In the genomic region with DNA sequence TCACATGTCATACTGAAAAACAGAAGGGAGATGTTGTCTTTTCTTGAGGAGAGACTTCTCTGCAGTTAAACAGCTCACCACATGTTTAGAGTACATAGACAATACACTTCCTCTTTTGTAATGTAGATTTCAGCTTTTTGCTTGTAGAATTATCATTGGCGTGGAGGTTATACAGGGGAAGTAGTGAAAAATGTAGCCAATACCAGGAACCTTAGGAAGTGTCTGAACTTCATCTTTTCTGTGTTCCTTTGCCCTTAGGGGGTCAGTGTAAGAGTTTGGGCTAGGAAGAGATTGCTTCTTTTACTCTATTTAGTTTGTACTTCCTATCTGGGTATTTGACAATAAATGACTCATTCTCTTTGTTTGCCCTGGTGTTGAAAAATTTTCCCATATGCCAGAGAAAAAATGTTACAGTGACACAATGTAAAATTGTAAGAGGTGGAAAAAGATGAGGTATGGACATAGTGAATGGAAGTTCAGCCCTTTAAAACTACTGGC, we compare ENCODE assay signal across 8 cellular contexts. TPM values are rescaled to one million over a fixed set of nuclear protein-coding genes. Genes with fewer than 3 reads are reported as not detected.
DNase-seq lines count a peak whose midpoint lies in the region; ATAC-seq and TF ChIP-seq lines count a peak whose summit lies in the region.

No MANE protein-coding gene starts in this region.

- H3K27ac ChIP-seq in mammary epithelial cell (ENCODE audit: insufficient read depth, low read depth, low read length) (peak overlapping the region; percentile 65), HL-60 (replicated peaks) (peak overlapping the region; percentile 76), upper lobe of left lung (peak overlapping the region in 1 of 4 donors; percentile 28)

- no peaks in the 10 kb centered on the region for H3K9me3 Mint-ChIP-seq in MCF 10A (ENCODE audit: unreplicated experiment)

- no peak for TF ChIP-seq POLR2A in upper lobe of left lung (IDR thresholded peaks at IDR 0.05)

- in situ Hi-C loops in mammary epithelial cell (cut with MboI; ENCODE audit: low sequenced_read_pairs in 2 of 2) = loop anchor here in 1 of 2 donors (10.0 kb wide), 1 partner anchor 215 kb away; no protein-coding TSS in a partner anchor

- TF ChIP-seq CTCF in mammary epithelial cell (conservative IDR thresholded peaks at IDR 0.05 in 1 of 2, IDR thresholded peaks at IDR 0.05 in 1 of 2; ENCODE audit: extremely low read depth in 1 of 2, insufficient read depth in 1 of 2, low read depth in 1 of 2, low read length in 2 of 2) = no peak
- TF ChIP-seq CTCF in MCF 10A (IDR thresholded peaks at IDR 0.05; ENCODE audit: unreplicated experiment) = no peak
- no peak for TF ChIP-seq CTCF in HL-60 (IDR thresholded peaks at IDR 0.05; ENCODE audit: insufficient read depth, low read length)
- no peak for TF ChIP-seq CTCF in upper lobe of left lung (IDR thresholded peaks at IDR 0.05)

- intact Hi-C loops in mammary epithelial cell (cut with micrococcal nuclease) = no loop called here
- intact Hi-C loops in MCF 10A (cut with micrococcal nuclease) = no loop called here

- H3K4me1 ChIP-seq in mammary epithelial cell (ENCODE audit: insufficient read depth, low read length) = peaks cover 41% of the 10 kb centered on the region
- H3K4me1 ChIP-seq in upper lobe of left lung = peaks cover 4 to 14% (median 8%) of the 10 kb centered on the region in 4 donors

- POLR2A ChIA-PET in MCF 10A (lab: Yijun Ruan, JAX) = no interaction called here

- H3K27me3 Mint-ChIP-seq in MCF 10A (ENCODE audit: insufficient read depth, unreplicated experiment) = no peaks in the 10 kb centered on the region

- H2AFZ ChIP-seq in mammary epithelial cell (ENCODE audit: low read depth, low read length) = peak overlapping the region; percentile 65

- no peaks in the 10 kb centered on the region for H3K27me3 ChIP-seq in mammary epithelial cell (ENCODE audit: insufficient read depth, low read length)
- H3K27me3 ChIP-seq in HL-60 (ENCODE audit: insufficient read depth, poor library complexity, severe bottlenecking) = no peaks in the 10 kb centered on the region
- no peaks in the 10 kb centered on the region for H3K27me3 ChIP-seq in upper lobe of left lung

- H3K9ac ChIP-seq in mammary epithelial cell (ENCODE audit: insufficient read depth, low read length) = no peak overlapping the region

- H4K20me1 ChIP-seq in mammary epithelial cell (ENCODE audit: insufficient read depth, low read length) = no peaks in the 10 kb centered on the region

- DNase-seq in mammary epithelial cell (peak; percentile 82), MCF 10A (ENCODE audit: unreplicated experiment) (no peak), HL-60 (ENCODE audit: low read depth in 1 of 2, low spot score in 1 of 2) (peak in 1 of 2 experiments; percentile 36), dermis blood vessel endothelial cell (peak; percentile 74), upper lobe of left lung (no peak), DMS153 treated with DMSO at 0.1 percent for 48 hours (lab: John Stamatoyannopoulos, UW; ENCODE audit: unreplicated experiment) (no peak), iPS-NIHi11 (ENCODE audit: low spot score) (no peak), NOMO-1 treated with DMSO at 0.1 percent for 48 hours (lab: John Stamatoyannopoulos, UW; ENCODE audit: unreplicated experiment) (no peak)

- H3K9me3 ChIP-seq in mammary epithelial cell (replicated peaks; ENCODE audit: insufficient read depth, low read length) (no peaks in the 10 kb centered on the region), upper lobe of left lung (no peaks in the 10 kb centered on the region)

- H3K36me3 ChIP-seq in mammary epithelial cell (ENCODE audit: insufficient read depth, low read length) (no peaks in the 10 kb centered on the region), upper lobe of left lung (no peaks in the 10 kb centered on the region)

- no peak for TF ChIP-seq EP300 in upper lobe of left lung (IDR thresholded peaks at IDR 0.05)

- peaks cover 14% of the 10 kb centered on the region for H3K79me2 ChIP-seq in mammary epithelial cell (ENCODE audit: insufficient read depth, low read length)

- no peak overlapping the region for H3K4me3 ChIP-seq in mammary epithelial cell (replicated peaks in 1 of 3; ENCODE audit: insufficient read depth in 1 of 3, low read depth in 2 of 3, low read length in 3 of 3)
- no peak overlapping the region for H3K4me3 ChIP-seq in HL-60 (replicated peaks; ENCODE audit: insufficient read depth, low read length)
- H3K4me3 ChIP-seq in upper lobe of left lung = no peak overlapping the region

- no peaks in the 10 kb centered on the region for H3K4me1 Mint-ChIP-seq in MCF 10A (ENCODE audit: insufficient read depth, unreplicated experiment)

- no peak overlapping the region for H3K27ac Mint-ChIP-seq in MCF 10A (ENCODE audit: low read depth, unreplicated experiment)

- peak overlapping the region; percentile 57 for H3K4me2 ChIP-seq in mammary epithelial cell (ENCODE audit: insufficient read depth, low read depth, low read length)

- CTCF ChIA-PET in mammary epithelial cell (lab: Charles Lee; ENCODE audit: low non-redundant PET) = no interaction called here
- CTCF ChIA-PET in MCF 10A (lab: Yijun Ruan, JAX) = no interaction called here

- dilution Hi-C loops in mammary epithelial cell (cut with HindIII; ENCODE audit: low sequenced_read_pairs) = loop anchor here (25.0 kb wide), 1 partner anchor 207 kb away; no protein-coding TSS in a partner anchor

- 6% methylated on average over 1 of the region's 1 CpG for WGBS in mammary epithelial cell (ENCODE audit: low coverage, missing lambda C conversion rate)
- 17 to 24% methylated on average over 1 of the region's 1 CpG for WGBS in upper lobe of left lung, 2 donors

- peak; percentile 74 to 84 for ATAC-seq in upper lobe of left lung (ENCODE audit: low FRiP score in 2 of 2)

- BruUV-seq in mammary epithelial cell (replicated peaks; lab: Mats Ljungman, UMichigan) = no TSS peak
- no TSS peak for BruUV-seq in MCF 10A (replicated peaks; lab: Mats Ljungman, UMichigan)

- no peaks in the 10 kb centered on the region for H3K36me3 Mint-ChIP-seq in MCF 10A (ENCODE audit: insufficient read depth, unreplicated experiment)

- no peak overlapping the region for H3K4me3 Mint-ChIP-seq in MCF 10A (ENCODE audit: unreplicated experiment)

RNA-seq across cellular contexts. Expression of gene CDKN2B, which starts 21.0 kb away (rescaled TPM):
- total RNA-seq in mammary epithelial cell = 10 to 100 TPM; 27.6 to 50.0 TPM
- 23.5 TPM for polyA plus RNA-seq in mammary epithelial cell
- polyA minus RNA-seq in mammary epithelial cell = 14.1 TPM
- not detected in 2 replicates for total RNA-seq in MCF 10A (2022)
- total RNA-seq in dermis blood vessel endothelial cell = 1.9 and 2.4 TPM in 2 replicates
- total RNA-seq in upper lobe of left lung = 10 to 100 TPM; 27.2 to 90.6 (median 52.6) TPM

RNA-seq across cellular contexts. Expression of gene CDKN2B-AS1, which starts 35.6 kb away (rescaled TPM):
- total RNA-seq in mammary epithelial cell (1 to 10 TPM; 1.8 to 2.3 TPM), MCF 10A (2022) (not detected in 2 replicates), dermis blood vessel endothelial cell (0.28 and 2.2 TPM in 2 replicates), upper lobe of left lung (1 to 10 TPM in 5 of 6 donors, not detected in 1; 1.3 to 3.0 (median 1.7) TPM)
- polyA plus RNA-seq in mammary epithelial cell = 0.75 TPM
- polyA minus RNA-seq in mammary epithelial cell = 13.6 TPM

RNA-seq across cellular contexts. Expression of gene CDKN2A, which starts 36.0 kb away (rescaled TPM):
- 10 to 100 TPM; 26.5 to 34.1 TPM for total RNA-seq in mammary epithelial cell
- 50.7 TPM for polyA plus RNA-seq in mammary epithelial cell
- polyA minus RNA-seq in mammary epithelial cell = 2.9 TPM
- not detected in 2 replicates for total RNA-seq in MCF 10A (2022)
- 1.0 and 1.3 TPM in 2 replicates for total RNA-seq in dermis blood vessel endothelial cell
- total RNA-seq in upper lobe of left lung = 10 to 100 TPM in 1 of 6 donors, 1 to 10 TPM in 4, not detected in 1; 1.5 to 32.5 (median 7.0) TPM

Comparison
In these comparisons a context has a peak if more than half of its experiments do, and no peak if none do; other contexts are left out.
1. DNase-seq: peak in mammary epithelial cell (single experiment) and dermis blood vessel endothelial cell (single experiment); none in MCF 10A (single experiment), upper lobe of left lung (0 of 2), DMS153 treated with DMSO at 0.1 percent for 48 hours (single experiment), iPS-NIHi11 (single experiment) and NOMO-1 treated with DMSO at 0.1 percent for 48 hours (single experiment).